ENCODE assay signal across 29 cellular contexts in genomic region chr13:113635048-113635420, GRCh38. TPM values are rescaled to one million over a fixed set of nuclear protein-coding genes. Genes with fewer than 3 reads are reported as not detected.
"Had no signal": no experiment of that assay in that cellular context is flagged by ENCODE, and none has a peak within 500 bp of the region (broad histone marks: within the 10 kb centered on the region; RNA-seq: fewer than 3 reads in every experiment).

No MANE protein-coding gene starts in this region.

- ATAC-seq: foreskin keratinocyte; left lung; mucosa of descending colon; right cardiac atrium; stimulated activated memory B cell treated with anti-CD40 and anti-IgM and Interleukin-4, amounts not matched to agents 10 μg/mL and 1 μg/mL and 100 μg/mL, for 72 hours; WTC11 had no signal

- H3K9me3 ChIP-seq: left lung, mucosa of descending colon, stomach, upper lobe of left lung had no signal

- H3K27me3 Mint-ChIP-seq: memory B cell; naive B cell; stimulated activated memory B cell treated with anti-CD40 and anti-IgM and Interleukin-4, amounts not matched to agents 10 μg/mL and 1 μg/mL and 100 μg/mL, for 72 hours had no signal

- H3K4me2 ChIP-seq: hepatocyte had no signal

- DNase-seq: activated T-cell treated with anti-CD3 and anti-CD28 coated beads, Interleukin-2, amount 50 U/mL, for 1 hour; central memory CD4-positive, alpha-beta T cell; dermis blood vessel endothelial cell; effector CD8-positive, alpha-beta T cell; foreskin keratinocyte; immature natural killer cell; kidney glomerular epithelial cell; naive B cell; stimulated activated CD4-positive, alpha-beta T cell treated with anti-CD3 and anti-CD28 coated beads, Interleukin-1b, Interleukin-23, amount 100 ng/mL, for 48 hours; stomach; T1000 had no signal

- H3K27ac ChIP-seq: foreskin keratinocyte, hepatocyte, left lung, stomach, upper lobe of left lung had no signal

- H3K27me3 ChIP-seq: foreskin keratinocyte, hepatocyte, left lung, stomach, upper lobe of left lung had no signal

- H2AFZ ChIP-seq: hepatocyte had no signal

- H3K4me1 ChIP-seq: foreskin keratinocyte, left lung, stomach, upper lobe of left lung had no signal

- H3K9me3 Mint-ChIP-seq: immature natural killer cell; memory B cell; naive B cell; stimulated activated memory B cell treated with anti-CD40 and anti-IgM and Interleukin-4, amounts not matched to agents 10 μg/mL and 1 μg/mL and 100 μg/mL, for 72 hours; T-helper 1 cell treated with Interleukin-12 subunit alpha and Interleukin-12 subunit beta and Interleukin-4 antibody, amounts not matched to agents 30 μg/mL and 1 μg/mL, for 36 hours; WTC11 had no signal

- H3K27ac Mint-ChIP-seq: immature natural killer cell; memory B cell; stimulated activated memory B cell treated with anti-CD40 and anti-IgM and Interleukin-4, amounts not matched to agents 10 μg/mL and 1 μg/mL and 100 μg/mL, for 72 hours; WTC11 had no signal

- H3K4me1 Mint-ChIP-seq: immature natural killer cell; memory B cell; naive B cell; stimulated activated memory B cell treated with anti-CD40 and anti-IgM and Interleukin-4, amounts not matched to agents 10 μg/mL and 1 μg/mL and 100 μg/mL, for 72 hours; WTC11 had no signal

- H3K79me2 ChIP-seq: hepatocyte had no signal

- H3K4me3 ChIP-seq: hepatocyte, left lung, mucosa of descending colon, stomach, upper lobe of left lung had no signal

- H3K4me3 Mint-ChIP-seq: immature natural killer cell; memory B cell; naive B cell; stimulated activated memory B cell treated with anti-CD40 and anti-IgM and Interleukin-4, amounts not matched to agents 10 μg/mL and 1 μg/mL and 100 μg/mL, for 72 hours; T-helper 1 cell treated with Interleukin-12 subunit alpha and Interleukin-12 subunit beta and Interleukin-4 antibody, amounts not matched to agents 30 μg/mL and 1 μg/mL, for 36 hours; WTC11 had no signal

RNA-seq across cellular contexts. Expression of gene ATP4B, which starts 23.0 kb away (rescaled TPM):
- total RNA-seq: astrocyte, dermis blood vessel endothelial cell, foreskin keratinocyte, left lung, osteocyte, right cardiac atrium, SK-MEL-5, skeletal muscle tissue, temporal lobe, upper lobe of left lung, WTC11 had no signal
- polyA plus RNA-seq: foreskin keratinocyte, immature natural killer cell, right cardiac atrium had no signal

RNA-seq across cellular contexts. Expression of gene GRK1, which starts 32.0 kb away (rescaled TPM):
- total RNA-seq: astrocyte, dermis blood vessel endothelial cell, foreskin keratinocyte, glomerular endothelial cell, osteocyte, pulmonary artery endothelial cell, SK-MEL-5, skeletal muscle tissue, stomach had no signal
- polyA plus RNA-seq: adipose tissue, esophagus, foreskin keratinocyte, hepatocyte, immature natural killer cell, stomach had no signal
